Comparison of ENCODE assay signal across 1 cellular context in genomic region chr2:223824301-223824700, GRCh38.
TF ChIP-seq lines count a peak whose summit lies in the region.

No MANE protein-coding gene starts in this region.

TF ChIP-seq in HCT116, 20 proteins besides CTCF, POLR2A, EP300 and RAD21 (continued from another document):
- TF ChIP-seq, protein P1, sequence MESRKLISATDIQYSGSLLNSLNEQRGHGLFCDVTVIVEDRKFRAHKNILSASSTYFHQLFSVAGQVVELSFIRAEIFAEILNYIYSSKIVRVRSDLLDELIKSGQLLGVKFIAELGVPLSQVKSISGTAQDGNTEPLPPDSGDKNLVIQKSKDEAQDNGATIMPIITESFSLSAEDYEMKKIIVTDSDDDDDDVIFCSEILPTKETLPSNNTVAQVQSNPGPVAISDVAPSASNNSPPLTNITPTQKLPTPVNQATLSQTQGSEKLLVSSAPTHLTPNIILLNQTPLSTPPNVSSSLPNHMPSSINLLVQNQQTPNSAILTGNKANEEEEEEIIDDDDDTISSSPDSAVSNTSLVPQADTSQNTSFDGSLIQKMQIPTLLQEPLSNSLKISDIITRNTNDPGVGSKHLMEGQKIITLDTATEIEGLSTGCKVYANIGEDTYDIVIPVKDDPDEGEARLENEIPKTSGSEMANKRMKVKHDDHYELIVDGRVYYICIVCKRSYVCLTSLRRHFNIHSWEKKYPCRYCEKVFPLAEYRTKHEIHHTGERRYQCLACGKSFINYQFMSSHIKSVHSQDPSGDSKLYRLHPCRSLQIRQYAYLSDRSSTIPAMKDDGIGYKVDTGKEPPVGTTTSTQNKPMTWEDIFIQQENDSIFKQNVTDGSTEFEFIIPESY (IDR thresholded peaks at IDR 0.05; ENCODE audit: extremely low read depth, insufficient replicate concordance, low read length): no peak
- TF ChIP-seq ZFX (IDR thresholded peaks at IDR 0.05): no peak
- no peak for TF ChIP-seq CEBPB (IDR thresholded peaks at IDR 0.05; ENCODE audit: low read depth)
- no peak for TF ChIP-seq SIN3A (IDR thresholded peaks at IDR 0.05; ENCODE audit: low read depth)
- no peak for TF ChIP-seq TCF7L2 (IDR thresholded peaks at IDR 0.05; ENCODE audit: borderline replicate concordance, extremely low read depth, insufficient read depth, insufficient read length)
- TF ChIP-seq, protein P2, sequence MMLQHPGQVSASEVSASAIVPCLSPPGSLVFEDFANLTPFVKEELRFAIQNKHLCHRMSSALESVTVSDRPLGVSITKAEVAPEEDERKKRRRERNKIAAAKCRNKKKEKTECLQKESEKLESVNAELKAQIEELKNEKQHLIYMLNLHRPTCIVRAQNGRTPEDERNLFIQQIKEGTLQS (IDR thresholded peaks at IDR 0.05): no peak
- TF ChIP-seq ELF1 (IDR thresholded peaks at IDR 0.05; ENCODE audit: borderline replicate concordance, low read depth): no peak
TF ChIP-seq in HCT116: peak in this region for 0.
